ENCODE assay signal across 16 cellular contexts in the genomic region with DNA sequence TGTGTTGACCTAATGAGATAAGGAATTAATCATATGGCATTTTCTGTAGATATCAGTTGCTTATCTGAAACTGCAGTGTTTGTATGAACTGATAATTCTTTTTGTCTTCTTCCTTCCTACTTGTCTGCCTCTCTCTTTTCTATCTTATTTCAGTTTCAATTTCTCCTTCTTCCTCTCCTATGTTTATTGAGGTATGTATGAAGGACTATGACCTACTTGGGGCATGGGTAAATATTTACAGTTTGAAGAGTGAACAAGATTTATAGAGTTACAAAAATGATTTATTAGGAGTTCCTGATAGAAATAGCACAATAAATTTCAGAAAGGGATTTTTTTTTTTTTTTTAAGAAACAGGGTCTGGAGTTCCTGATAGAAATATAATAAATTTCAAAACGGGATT.
DNase-seq lines count a peak whose midpoint lies in the region; ATAC-seq lines count a peak whose summit lies in the region.
"Had no signal": no experiment of that assay in that cellular context is flagged by ENCODE, and none has a peak within 500 bp of the region (broad histone marks: within the 10 kb centered on the region; RNA-seq: fewer than 3 reads in every experiment).

No MANE protein-coding gene starts in this region.

- H3K4me3 ChIP-seq in CD4-positive, alpha-beta memory T cell (ENCODE audit: low read length in 2 of 2), result no peak overlapping the region
- H3K4me3 ChIP-seq: BLaER1, K562, Peyer's patch had no signal

- intact Hi-C loops in CD4-positive, alpha-beta memory T cell (cut with micrococcal nuclease), result no loop called here

- no peak for DNase-seq in T-helper 2 cell treated with Interferon-gamma antibody and Interleukin-4, amounts not matched to agents 5 μg/mL and 100 μg/mL, for 36 hours (ENCODE audit: low spot score)
- DNase-seq in T-helper 2 cell (no peak), OCI-M1 (lab: John Stamatoyannopoulos, UW) (peak; percentile 51), amygdala (lab: John Stamatoyannopoulos, UW) (no peak), germinal center (ENCODE audit: low spot score) (no peak)
- no peak for DNase-seq in CD4-positive, alpha-beta memory T cell
- DNase-seq: GOT3, NCI-H1436, NCI-H2081, NCI-H774, Peyer's patch, Right ventricle myocardium superior had no signal

- POLR2A ChIA-PET in CD4-positive, alpha-beta memory T cell (lab: Charles Lee; ENCODE audit: partially characterized antibody), result no interaction called here

- no peaks in the 10 kb centered on the region for H3K9me3 Mint-ChIP-seq in T-helper 2 cell treated with Interferon-gamma antibody and Interleukin-4, amounts not matched to agents 5 μg/mL and 100 μg/mL, for 36 hours
- H3K9me3 Mint-ChIP-seq in CD4-positive, alpha-beta memory T cell, result peaks cover 0 to 2% (median 0%) of the 10 kb centered on the region in 8 donors
- no peaks in the 10 kb centered on the region for H3K9me3 Mint-ChIP-seq in activated T-helper 17 cell treated with anti-CD3 and anti-CD28 coated beads, Interleukin-2, amount 50 U/mL, for 72 hours

- H3K4me1 Mint-ChIP-seq in T-helper 2 cell treated with Interferon-gamma antibody and Interleukin-4, amounts not matched to agents 5 μg/mL and 100 μg/mL, for 36 hours (ENCODE audit: low read depth), result peaks cover 5% of the 10 kb centered on the region
- peaks cover 4 to 13% (median 8%) of the 10 kb centered on the region in 4 donors for H3K4me1 Mint-ChIP-seq in CD4-positive, alpha-beta memory T cell
- H3K4me1 Mint-ChIP-seq in activated T-helper 17 cell treated with anti-CD3 and anti-CD28 coated beads, Interleukin-2, amount 50 U/mL, for 72 hours, result peaks cover 6% of the 10 kb centered on the region

- ATAC-seq in activated T-helper 17 cell treated with anti-CD3 and anti-CD28 coated beads, Interleukin-2, amount 50 U/mL, for 72 hours (replicated peaks), result no peak
- no peak for ATAC-seq in HG03039 (IDR thresholded peaks at IDR 0.05; ENCODE audit: unreplicated experiment)
- ATAC-seq: K562 had no signal

- peak overlapping the region; percentile 1 for H3K27ac Mint-ChIP-seq in T-helper 2 cell treated with Interferon-gamma antibody and Interleukin-4, amounts not matched to agents 5 μg/mL and 100 μg/mL, for 36 hours
- peak overlapping the region in 5 of 7 donors; percentile 1 to 85 (median 14) for H3K27ac Mint-ChIP-seq in CD4-positive, alpha-beta memory T cell
- H3K27ac Mint-ChIP-seq in activated T-helper 17 cell treated with anti-CD3 and anti-CD28 coated beads, Interleukin-2, amount 50 U/mL, for 72 hours, result peak overlapping the region; percentile 78

- CTCF ChIA-PET in CD4-positive, alpha-beta memory T cell (lab: Charles Lee; ENCODE audit: partially characterized antibody), result no interaction called here

- H3K36me3 Mint-ChIP-seq in T-helper 2 cell treated with Interferon-gamma antibody and Interleukin-4, amounts not matched to agents 5 μg/mL and 100 μg/mL, for 36 hours (ENCODE audit: low read depth), result no peaks in the 10 kb centered on the region
- H3K36me3 Mint-ChIP-seq in CD4-positive, alpha-beta memory T cell, result no peaks in the 10 kb centered on the region
- no peaks in the 10 kb centered on the region for H3K36me3 Mint-ChIP-seq in activated T-helper 17 cell treated with anti-CD3 and anti-CD28 coated beads, Interleukin-2, amount 50 U/mL, for 72 hours (ENCODE audit: low read depth)

- no peak overlapping the region for H3K27ac ChIP-seq in CD4-positive, alpha-beta memory T cell (ENCODE audit: low read depth, low read length)
- H3K27ac ChIP-seq: BLaER1, Peyer's patch had no signal

- peaks cover 12% of the 10 kb centered on the region for H3K4me1 ChIP-seq in CD4-positive, alpha-beta memory T cell (ENCODE audit: insufficient read depth, low read length)
- H3K4me1 ChIP-seq: BLaER1, Peyer's patch had no signal

- H3K27me3 ChIP-seq in CD4-positive, alpha-beta memory T cell (ENCODE audit: insufficient read depth, low read length), result no peaks in the 10 kb centered on the region
- H3K27me3 ChIP-seq: BLaER1, Peyer's patch had no signal

- H3K4me3 Mint-ChIP-seq in T-helper 2 cell treated with Interferon-gamma antibody and Interleukin-4, amounts not matched to agents 5 μg/mL and 100 μg/mL, for 36 hours, result no peak overlapping the region
- peak overlapping the region in 5 of 8 donors; percentile 2 to 71 (median 11) for H3K4me3 Mint-ChIP-seq in CD4-positive, alpha-beta memory T cell
- H3K4me3 Mint-ChIP-seq in activated T-helper 17 cell treated with anti-CD3 and anti-CD28 coated beads, Interleukin-2, amount 50 U/mL, for 72 hours, result peak overlapping the region; percentile 28

- H3K36me3 ChIP-seq in CD4-positive, alpha-beta memory T cell (ENCODE audit: insufficient read depth, low read length), result no peaks in the 10 kb centered on the region
- H3K36me3 ChIP-seq: BLaER1, Peyer's patch had no signal

- H3K27me3 Mint-ChIP-seq in T-helper 2 cell treated with Interferon-gamma antibody and Interleukin-4, amounts not matched to agents 5 μg/mL and 100 μg/mL, for 36 hours (ENCODE audit: low read depth), result peaks cover 4% of the 10 kb centered on the region
- peaks cover 0 to 1% of the 10 kb centered on the region in 2 donors for H3K27me3 Mint-ChIP-seq in CD4-positive, alpha-beta memory T cell
- H3K27me3 Mint-ChIP-seq in activated T-helper 17 cell treated with anti-CD3 and anti-CD28 coated beads, Interleukin-2, amount 50 U/mL, for 72 hours, result no peaks in the 10 kb centered on the region

- H3K9me3 ChIP-seq in CD4-positive, alpha-beta memory T cell (ENCODE audit: control insufficient read depth in 1 of 2, low read length in 2 of 2), result no peaks in the 10 kb centered on the region
- H3K9me3 ChIP-seq: BLaER1, Peyer's patch had no signal

Comparison
In these comparisons a context has a peak if more than half of its experiments do, and no peak if none do; other contexts are left out.
1. H3K27ac Mint-ChIP-seq: peak in every context shown above with its lines; median percentile 78 in activated T-helper 17 cell treated with anti-CD3 and anti-CD28 coated beads, Interleukin-2, amount 50 U/mL, for 72 hours; 14 in CD4-positive, alpha-beta memory T cell; 1 in T-helper 2 cell treated with Interferon-gamma antibody and Interleukin-4, amounts not matched to agents 5 μg/mL and 100 μg/mL, for 36 hours.